ENCODE assay signal across 9 cellular contexts in the genomic region with DNA sequence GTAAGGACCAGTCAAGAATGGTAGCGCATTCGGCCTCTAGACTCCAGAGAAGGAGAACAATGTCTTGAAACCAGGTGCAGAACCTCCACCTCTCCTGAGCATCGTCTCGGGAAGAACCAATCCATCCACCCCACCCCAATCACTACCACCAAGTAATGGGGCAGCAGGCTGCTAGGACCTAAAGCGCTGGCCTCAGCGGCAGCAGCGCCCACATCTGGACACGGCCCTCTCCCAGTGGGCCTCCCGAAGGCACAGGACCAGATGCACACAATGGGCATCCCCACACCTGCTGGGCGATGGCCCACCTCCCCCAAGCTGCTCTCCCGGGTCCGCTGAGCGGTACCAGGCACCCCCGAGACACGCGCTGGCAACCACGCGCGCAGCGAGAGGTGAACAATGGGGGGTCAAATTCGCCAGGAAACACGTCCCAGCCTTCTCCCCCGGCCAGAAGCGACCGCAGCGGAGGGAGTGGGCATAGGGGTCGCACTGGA. TPM values are rescaled to one million over a fixed set of nuclear protein-coding genes. Genes with fewer than 3 reads are reported as not detected.
A peak's percentile ranks its signal among the peaks of the same experiment; 100 is the strongest.
DNase-seq lines count a peak whose midpoint lies in the region; ATAC-seq and TF ChIP-seq lines count a peak whose summit lies in the region.
"Had no signal": no experiment of that assay in that cellular context is flagged by ENCODE, and none has a peak within 500 bp of the region (broad histone marks: within the 10 kb centered on the region; RNA-seq: fewer than 3 reads in every experiment).

No MANE protein-coding gene starts in this region.

- no peak overlapping the region for H3K27ac ChIP-seq in HL-60 (replicated peaks)

- H3K36me3 Mint-ChIP-seq in brain: no peaks in the 10 kb centered on the region
- peaks cover 0 to 12% (median 7%) of the 10 kb centered on the region in 3 donors for H3K36me3 Mint-ChIP-seq in immature natural killer cell

- H3K27ac Mint-ChIP-seq in brain: peak overlapping the region; percentile 47 to 93 (median 88)
- no peak overlapping the region for H3K27ac Mint-ChIP-seq in immature natural killer cell

- TF ChIP-seq CTCF in AG10803 (conservative IDR thresholded peaks at IDR 0.05; ENCODE audit: low read length): no peak
- no peak for TF ChIP-seq CTCF in HL-60 (IDR thresholded peaks at IDR 0.05; ENCODE audit: insufficient read depth, low read length)
- TF ChIP-seq CTCF in brain (conservative IDR thresholded peaks at IDR 0.05): no peak

- H3K9me3 Mint-ChIP-seq in brain: peaks cover 0 to 3% (median 0%) of the 10 kb centered on the region in 5 experiments
- H3K9me3 Mint-ChIP-seq in immature natural killer cell: peaks cover 4 to 25% (median 13%) of the 10 kb centered on the region in 6 donors
- H3K9me3 Mint-ChIP-seq: central memory CD8-positive, alpha-beta T cell had no signal

- peaks cover 12% of the 10 kb centered on the region for H3K4me1 ChIP-seq in skeletal muscle satellite cell (ENCODE audit: control insufficient read depth, insufficient read depth, low read length)

- no peaks in the 10 kb centered on the region for H3K9me3 ChIP-seq in skeletal muscle satellite cell (replicated peaks; ENCODE audit: low read length)

- no peak for DNase-seq in AG10803 (ENCODE audit: low read depth)
- DNase-seq in HL-60 (ENCODE audit: low read depth in 1 of 2, low spot score in 1 of 2): no peak
- no peak for DNase-seq in immature natural killer cell

- peak overlapping the region; percentile 54 for H3K4me3 ChIP-seq in AG10803 (ENCODE audit: low read length)
- H3K4me3 ChIP-seq in HL-60 (replicated peaks; ENCODE audit: insufficient read depth, low read length): 0 out of 2 replicates have a peak overlapping the region, but pooled peaks have one; percentile 30
- peak overlapping the region; percentile 79 for H3K4me3 ChIP-seq in skeletal muscle satellite cell (ENCODE audit: low read length)

- H3K4me1 Mint-ChIP-seq in brain (peaks cover 67% of the 10 kb centered on the region), immature natural killer cell (peaks cover 4 to 5% of the 10 kb centered on the region in 2 donors)

- H3K27me3 ChIP-seq in HL-60 (ENCODE audit: insufficient read depth, poor library complexity, severe bottlenecking) (peaks cover 42% of the 10 kb centered on the region), skeletal muscle satellite cell (ENCODE audit: control insufficient read depth, insufficient read depth, low read length) (peaks cover 58% of the 10 kb centered on the region)

- no peaks in the 10 kb centered on the region for H3K36me3 ChIP-seq in skeletal muscle satellite cell (ENCODE audit: insufficient read depth, low read length)

- peak overlapping the region; percentile 88 for H3K4me2 ChIP-seq in skeletal muscle satellite cell (ENCODE audit: low read length)

- H3K27me3 Mint-ChIP-seq in brain (peaks cover 37% of the 10 kb centered on the region), immature natural killer cell (ENCODE audit: low read depth in 3 of 3) (peaks cover 8 to 29% (median 17%) of the 10 kb centered on the region in 3 donors)

- H3K9ac ChIP-seq in skeletal muscle satellite cell (ENCODE audit: low read depth, low read length): peak overlapping the region; percentile 67

- peak overlapping the region; percentile 86 to 95 (median 92) for H3K4me3 Mint-ChIP-seq in brain
- peak overlapping the region in 4 of 5 donors; percentile 21 to 51 (median 40) for H3K4me3 Mint-ChIP-seq in immature natural killer cell
- H3K4me3 Mint-ChIP-seq: central memory CD8-positive, alpha-beta T cell had no signal

- ATAC-seq in GM21367 (IDR thresholded peaks at IDR 0.05; ENCODE audit: unreplicated experiment) (no peak), HG03442 (IDR thresholded peaks at IDR 0.05; ENCODE audit: unreplicated experiment) (no peak), GM19467 (IDR thresholded peaks at IDR 0.05; ENCODE audit: unreplicated experiment) (no peak)

RNA-seq across cellular contexts. Expression of a gene that starts 0.6 kb away (rescaled TPM):
- polyA plus RNA-seq in brain (ENCODE audit: insufficient read depth, low read depth, low replicate concordance) (3.2 TPM), immature natural killer cell (not detected)
- 0.51 and 1.3 TPM in 2 replicates for total RNA-seq in skeletal muscle satellite cell (2012; rRNA removed)

Comparison
In these comparisons a context has a peak if more than half of its experiments do, and no peak if none do; other contexts are left out.
1. H3K27ac Mint-ChIP-seq: peak in brain (5 of 5); none in immature natural killer cell (0 of 6).
2. Peak in every context shown above with its lines, with median percentiles within 50 percentile points of each other: H3K4me3 ChIP-seq.